In genomic region chr2:230327418-230328154, GRCh38 we compare ENCODE assay signal across 8 cellular contexts. TPM values are rescaled to one million over a fixed set of nuclear protein-coding genes. Genes with fewer than 3 reads are reported as not detected.
DNase-seq lines count a peak whose midpoint lies in the region; ATAC-seq and TF ChIP-seq lines count a peak whose summit lies in the region.

No MANE protein-coding gene starts in this region.

- H3K4me3 ChIP-seq in SJCRH30 (peak overlapping the region; percentile 45), fibroblast of villous mesenchyme (ENCODE audit: low read depth, low read length) (peak overlapping the region; percentile 72), skin epidermis (peak overlapping the region; percentile 8 to 39 (median 29))

- DNase-seq in activated naive CD4-positive, alpha-beta T cell treated with Interleukin-2 at 50 U/mL for 16 hours, result no peak
- DNase-seq in SJCRH30, result peak in 1 of 2 experiments; percentile 11
- DNase-seq in fibroblast of villous mesenchyme (ENCODE audit: low read depth), result no peak
- no peak for DNase-seq in NCI-H510A treated with DMSO at 0.1 percent for 48 hours (lab: John Stamatoyannopoulos, UW)
- DNase-seq in GF-D8 (lab: John Stamatoyannopoulos, UW), result no peak

- peak overlapping the region; percentile 98 for H3K27ac Mint-ChIP-seq in activated naive CD4-positive, alpha-beta T cell treated with anti-CD3 and anti-CD28 coated beads, Interleukin-2, amount 50 U/mL, for 24 hours

- H3K36me3 ChIP-seq in SJCRH30, result no peaks in the 10 kb centered on the region

- peak overlapping the region; percentile 33; the same call in 1 of the 2 replicates for H3K27ac ChIP-seq in SJCRH30
- H3K27ac ChIP-seq in skin epidermis, result peak overlapping the region in 20 of 21 experiments; percentile 14 to 91 (median 82)

- H3K27me3 ChIP-seq in SJCRH30, result no peaks in the 10 kb centered on the region

- H3K9me3 ChIP-seq in SJCRH30 (replicated peaks), result no peaks in the 10 kb centered on the region

- no peaks in the 10 kb centered on the region for H3K27me3 Mint-ChIP-seq in activated naive CD4-positive, alpha-beta T cell treated with anti-CD3 and anti-CD28 coated beads, Interleukin-2, amount 50 U/mL, for 24 hours

- TF ChIP-seq CTCF in fibroblast of villous mesenchyme (IDR thresholded peaks at IDR 0.05; ENCODE audit: insufficient read depth, low read depth, low read length), result no peak

- peaks cover 79% of the 10 kb centered on the region for H3K4me1 Mint-ChIP-seq in activated naive CD4-positive, alpha-beta T cell treated with anti-CD3 and anti-CD28 coated beads, Interleukin-2, amount 50 U/mL, for 24 hours

- peaks cover 8% of the 10 kb centered on the region; the same call in 1 of the 2 replicates for H3K4me1 ChIP-seq in SJCRH30

- H3K4me3 Mint-ChIP-seq in activated naive CD4-positive, alpha-beta T cell treated with anti-CD3 and anti-CD28 coated beads, Interleukin-2, amount 50 U/mL, for 24 hours, result peak overlapping the region; percentile 99

- peaks cover 34% of the 10 kb centered on the region for H3K36me3 Mint-ChIP-seq in activated naive CD4-positive, alpha-beta T cell treated with anti-CD3 and anti-CD28 coated beads, Interleukin-2, amount 50 U/mL, for 24 hours

- peak; percentile 53 for ATAC-seq in HG03108 (IDR thresholded peaks at IDR 0.05; ENCODE audit: unreplicated experiment)

- peaks cover 4% of the 10 kb centered on the region for H3K9me3 Mint-ChIP-seq in activated naive CD4-positive, alpha-beta T cell treated with anti-CD3 and anti-CD28 coated beads, Interleukin-2, amount 50 U/mL, for 24 hours

RNA-seq across cellular contexts. Expression of gene SP140L, which starts 0.6 kb away (rescaled TPM):
- 2.9 and 3.7 TPM in 2 replicates for total RNA-seq in SJCRH30 (2014; rRNA removed; shearing (Covaris generic))
- 12.6 and 16.8 TPM in 2 replicates for total RNA-seq in fibroblast of villous mesenchyme
